ENCODE assay signal across 12 cellular contexts in genomic region chr2:43340945-43341356, GRCh38.
DNase-seq lines count a peak whose midpoint lies in the region; ATAC-seq, FAIRE-seq and TF ChIP-seq lines count a peak whose summit lies in the region.
"Had no signal": no experiment of that assay in that cellular context is flagged by ENCODE, and none has a peak within 500 bp of the region (broad histone marks: within the 10 kb centered on the region; RNA-seq: fewer than 3 reads in every experiment).

No MANE protein-coding gene starts in this region.

- no peak overlapping the region for H3K4me3 Mint-ChIP-seq in stimulated activated effector memory CD8-positive, alpha-beta T cell treated with anti-CD3 and anti-CD28 coated beads, Interleukin-12 subunit alpha, Interleukin-12 subunit beta, amount 100 ng/mL, for 72 hours
- no peak overlapping the region for H3K4me3 Mint-ChIP-seq in natural killer cell treated with Interleukin-12 subunit alpha and Interleukin-12 subunit beta and Interleukin-15 and Interleukin-18, amount 100 ng/mL, for 72 hours
- H3K4me3 Mint-ChIP-seq: activated CD4-positive, alpha-beta T cell treated with anti-CD3 and anti-CD28 coated beads, Interleukin-2, amount 10 ng/mL, durations not matched to agents 24 days and 14 days; activated naive CD8-positive, alpha-beta T cell treated with anti-CD3 and anti-CD28 coated beads, Interleukin-2, amount 10 ng/mL, durations not matched to agents 7 days and 5 days had no signal

- peak; percentile 78 for DNase-seq in HCEC 1CT
- DNase-seq in brain microvascular endothelial cell: peak; percentile 55
- peak; percentile 48 for DNase-seq in hepatic stellate cell (ENCODE audit: low spot score)
- DNase-seq in stimulated activated effector memory CD8-positive, alpha-beta T cell treated with anti-CD3 and anti-CD28 coated beads, Interleukin-12 subunit alpha, Interleukin-12 subunit beta, amount 100 ng/mL, for 72 hours (ENCODE audit: low spot score in 2 of 2): no peak
- no peak for DNase-seq in natural killer cell treated with Interleukin-12 subunit alpha and Interleukin-12 subunit beta and Interleukin-15 and Interleukin-18, amount 100 ng/mL, for 72 hours (ENCODE audit: low spot score)
- DNase-seq in GM19239 (ENCODE audit: insufficient read length, low spot score): no peak
- DNase-seq: activated CD4-positive, alpha-beta T cell treated with anti-CD3 and anti-CD28 coated beads, Interleukin-2, amount 10 ng/mL, durations not matched to agents 24 days and 14 days; activated naive CD8-positive, alpha-beta T cell treated with anti-CD3 and anti-CD28 coated beads, Interleukin-2, amount 10 ng/mL, durations not matched to agents 7 days and 5 days; hippocampal formation; nucleus accumbens had no signal

- in situ Hi-C loops in brain microvascular endothelial cell (cut with HindIII; ENCODE audit: low pct_ligation_motif_present, low sequenced_read_pairs): no loop called here

- no peak for FAIRE-seq in GM19239 (lab: Jason Lieb, UNC)

- peak overlapping the region; percentile 7 for H3K27ac Mint-ChIP-seq in stimulated activated effector memory CD8-positive, alpha-beta T cell treated with anti-CD3 and anti-CD28 coated beads, Interleukin-12 subunit alpha, Interleukin-12 subunit beta, amount 100 ng/mL, for 72 hours
- H3K27ac Mint-ChIP-seq in natural killer cell treated with Interleukin-12 subunit alpha and Interleukin-12 subunit beta and Interleukin-15 and Interleukin-18, amount 100 ng/mL, for 72 hours: no peak overlapping the region
- H3K27ac Mint-ChIP-seq: activated CD4-positive, alpha-beta T cell treated with anti-CD3 and anti-CD28 coated beads, Interleukin-2, amount 10 ng/mL, durations not matched to agents 24 days and 14 days; activated naive CD8-positive, alpha-beta T cell treated with anti-CD3 and anti-CD28 coated beads, Interleukin-2, amount 10 ng/mL, durations not matched to agents 7 days and 5 days had no signal

- H3K9me3 Mint-ChIP-seq in stimulated activated effector memory CD8-positive, alpha-beta T cell treated with anti-CD3 and anti-CD28 coated beads, Interleukin-12 subunit alpha, Interleukin-12 subunit beta, amount 100 ng/mL, for 72 hours: no peaks in the 10 kb centered on the region
- H3K9me3 Mint-ChIP-seq in natural killer cell treated with Interleukin-12 subunit alpha and Interleukin-12 subunit beta and Interleukin-15 and Interleukin-18, amount 100 ng/mL, for 72 hours: no peaks in the 10 kb centered on the region
- H3K9me3 Mint-ChIP-seq: activated CD4-positive, alpha-beta T cell treated with anti-CD3 and anti-CD28 coated beads, Interleukin-2, amount 10 ng/mL, durations not matched to agents 24 days and 14 days; activated naive CD8-positive, alpha-beta T cell treated with anti-CD3 and anti-CD28 coated beads, Interleukin-2, amount 10 ng/mL, durations not matched to agents 7 days and 5 days had no signal

- H3K36me3 Mint-ChIP-seq in stimulated activated effector memory CD8-positive, alpha-beta T cell treated with anti-CD3 and anti-CD28 coated beads, Interleukin-12 subunit alpha, Interleukin-12 subunit beta, amount 100 ng/mL, for 72 hours: peaks cover 24% of the 10 kb centered on the region
- no peaks in the 10 kb centered on the region for H3K36me3 Mint-ChIP-seq in natural killer cell treated with Interleukin-12 subunit alpha and Interleukin-12 subunit beta and Interleukin-15 and Interleukin-18, amount 100 ng/mL, for 72 hours

- H3K4me1 Mint-ChIP-seq in stimulated activated effector memory CD8-positive, alpha-beta T cell treated with anti-CD3 and anti-CD28 coated beads, Interleukin-12 subunit alpha, Interleukin-12 subunit beta, amount 100 ng/mL, for 72 hours: peaks cover 4% of the 10 kb centered on the region
- no peaks in the 10 kb centered on the region for H3K4me1 Mint-ChIP-seq in natural killer cell treated with Interleukin-12 subunit alpha and Interleukin-12 subunit beta and Interleukin-15 and Interleukin-18, amount 100 ng/mL, for 72 hours (ENCODE audit: low read depth in 2 of 2)

- TF ChIP-seq CTCF in brain microvascular endothelial cell (IDR thresholded peaks at IDR 0.05; ENCODE audit: low read depth, low read length, missing control alignments): no peak

- no peaks in the 10 kb centered on the region for H3K27me3 ChIP-seq in brain microvascular endothelial cell (replicated peaks)

- no peak for ATAC-seq in stimulated activated effector memory CD8-positive, alpha-beta T cell treated with anti-CD3 and anti-CD28 coated beads, Interleukin-12 subunit alpha, Interleukin-12 subunit beta, amount 100 ng/mL, for 72 hours
- ATAC-seq in GM18867 (IDR thresholded peaks at IDR 0.05; ENCODE audit: unreplicated experiment): no peak
- ATAC-seq in GM18861 (IDR thresholded peaks at IDR 0.05; ENCODE audit: unreplicated experiment): no peak
- ATAC-seq in natural killer cell treated with Interleukin-12 subunit alpha and Interleukin-12 subunit beta and Interleukin-15 and Interleukin-18, amount 100 ng/mL, for 72 hours: no peak

- peak overlapping the region; percentile 48 for H3K27ac ChIP-seq in brain microvascular endothelial cell

- no peak overlapping the region for H3K4me3 ChIP-seq in brain microvascular endothelial cell (ENCODE audit: low read depth, low read length)

- H3K36me3 ChIP-seq in brain microvascular endothelial cell (replicated peaks): no peaks in the 10 kb centered on the region

- no peaks in the 10 kb centered on the region for H3K27me3 Mint-ChIP-seq in natural killer cell treated with Interleukin-12 subunit alpha and Interleukin-12 subunit beta and Interleukin-15 and Interleukin-18, amount 100 ng/mL, for 72 hours
- H3K27me3 Mint-ChIP-seq: activated CD4-positive, alpha-beta T cell treated with anti-CD3 and anti-CD28 coated beads, Interleukin-2, amount 10 ng/mL, durations not matched to agents 24 days and 14 days; activated naive CD8-positive, alpha-beta T cell treated with anti-CD3 and anti-CD28 coated beads, Interleukin-2, amount 10 ng/mL, durations not matched to agents 7 days and 5 days had no signal

Comparison
In these comparisons a context has a peak if more than half of its experiments do, and no peak if none do; other contexts are left out.
1. DNase-seq: peak in HCEC 1CT (single experiment), brain microvascular endothelial cell (single experiment) and hepatic stellate cell (single experiment); none in stimulated activated effector memory CD8-positive, alpha-beta T cell treated with anti-CD3 and anti-CD28 coated beads, Interleukin-12 subunit alpha, Interleukin-12 subunit beta, amount 100 ng/mL, for 72 hours (0 of 2), natural killer cell treated with Interleukin-12 subunit alpha and Interleukin-12 subunit beta and Interleukin-15 and Interleukin-18, amount 100 ng/mL, for 72 hours (single experiment) and GM19239 (single experiment).